ENCODE assay signal across 8 cellular contexts in genomic region chr3:114057011-114057347, GRCh38. TPM values are rescaled to one million over a fixed set of nuclear protein-coding genes. Genes with fewer than 3 reads are reported as not detected.
DNase-seq lines count a peak whose midpoint lies in the region; ATAC-seq and TF ChIP-seq lines count a peak whose summit lies in the region.

No MANE protein-coding gene starts in this region.

- CTCF ChIA-PET in activated CD8-positive, alpha-beta T cell treated with anti-CD3 and anti-CD28 coated beads, Interleukin-2, amount 10 ng/mL, durations not matched to agents 7 days and 5 days (lab: Charles Lee): no interaction called here

- TF ChIP-seq CTCF in thyroid gland (IDR thresholded peaks at IDR 0.05): no peak

- H3K27me3 ChIP-seq in layer of hippocampus (ENCODE audit: control insufficient read depth, insufficient read depth, low read length) (no peaks in the 10 kb centered on the region), thyroid gland (no peaks in the 10 kb centered on the region)

- peak overlapping the region; percentile 69 for H3K27ac ChIP-seq in layer of hippocampus (ENCODE audit: low read depth, low read length)
- peak overlapping the region in 2 of 3 donors; percentile 28 to 79 for H3K27ac ChIP-seq in thyroid gland

- POLR2A ChIA-PET in activated CD8-positive, alpha-beta T cell treated with anti-CD3 and anti-CD28 coated beads, Interleukin-2, amount 10 ng/mL, durations not matched to agents 7 days and 5 days (lab: Charles Lee): no interaction called here

- no peak for TF ChIP-seq POLR2A in thyroid gland (IDR thresholded peaks at IDR 0.05)

- peaks cover 15 to 19% of the 10 kb centered on the region in 2 donors for H3K4me1 ChIP-seq in thyroid gland

- no peaks in the 10 kb centered on the region for H3K9me3 Mint-ChIP-seq in activated CD8-positive, alpha-beta T cell treated with anti-CD3 and anti-CD28 coated beads, Interleukin-2, amount 10 ng/mL, durations not matched to agents 7 days and 5 days (ENCODE audit: insufficient read depth)

- 0% methylated on average over 8 of the region's 8 CpGs for WGBS in thyroid gland, 2 donors

- no peaks in the 10 kb centered on the region for H3K9me3 ChIP-seq in thyroid gland

- peak overlapping the region; percentile 45 to 70 (median 51) for H3K4me3 ChIP-seq in thyroid gland (replicated peaks in 1 of 3)

- peaks cover 21% of the 10 kb centered on the region for H3K36me3 Mint-ChIP-seq in activated CD8-positive, alpha-beta T cell treated with anti-CD3 and anti-CD28 coated beads, Interleukin-2, amount 10 ng/mL, durations not matched to agents 7 days and 5 days (ENCODE audit: low read depth)

- intact Hi-C loops in thyroid gland (cut with DNase I): no loop called here

- no peak for DNase-seq in activated CD8-positive, alpha-beta T cell treated with anti-CD3 and anti-CD28 coated beads, Interleukin-2, amount 10 ng/mL, durations not matched to agents 7 days and 5 days
- DNase-seq in thyroid gland: no peak
- DNase-seq in DMS153 (lab: John Stamatoyannopoulos, UW): no peak
- no peak for DNase-seq in C1 segment of cervical spinal cord (lab: John Stamatoyannopoulos, UW)

- H3K4me1 Mint-ChIP-seq in activated CD8-positive, alpha-beta T cell treated with anti-CD3 and anti-CD28 coated beads, Interleukin-2, amount 10 ng/mL, durations not matched to agents 7 days and 5 days (ENCODE audit: low read depth): peaks cover 36% of the 10 kb centered on the region

- H3K4me3 Mint-ChIP-seq in activated CD8-positive, alpha-beta T cell treated with anti-CD3 and anti-CD28 coated beads, Interleukin-2, amount 10 ng/mL, durations not matched to agents 7 days and 5 days: peak overlapping the region; percentile 91

- H3K27me3 Mint-ChIP-seq in activated CD8-positive, alpha-beta T cell treated with anti-CD3 and anti-CD28 coated beads, Interleukin-2, amount 10 ng/mL, durations not matched to agents 7 days and 5 days (ENCODE audit: low read depth): no peaks in the 10 kb centered on the region

- no peaks in the 10 kb centered on the region for H3K36me3 ChIP-seq in thyroid gland

- peak overlapping the region; percentile 92 for H3K27ac Mint-ChIP-seq in activated CD8-positive, alpha-beta T cell treated with anti-CD3 and anti-CD28 coated beads, Interleukin-2, amount 10 ng/mL, durations not matched to agents 7 days and 5 days

- peak; percentile 0 for ATAC-seq in GM19025 (IDR thresholded peaks at IDR 0.05; ENCODE audit: low read depth, unreplicated experiment)
- ATAC-seq in HG03025 (IDR thresholded peaks at IDR 0.05; ENCODE audit: low FRiP score, unreplicated experiment): peak; percentile 15
- peak; percentile 20 for ATAC-seq in activated CD8-positive, alpha-beta T cell treated with anti-CD3 and anti-CD28 coated beads, Interleukin-2, amount 10 ng/mL, durations not matched to agents 7 days and 5 days
- no peak for ATAC-seq in GM18858 (IDR thresholded peaks at IDR 0.05; ENCODE audit: unreplicated experiment)

RNA-seq across cellular contexts. Expression of gene QTRT2, which starts 0.4 kb away (rescaled TPM):
- 10 to 100 TPM; 32.1 to 35.0 TPM for total RNA-seq in activated CD8-positive, alpha-beta T cell treated with anti-CD3 and anti-CD28 coated beads, Interleukin-2, amount 10 ng/mL, durations not matched to agents 7 days and 5 days
- 10 to 100 TPM; 18.5 to 33.3 (median 21.6) TPM for total RNA-seq in thyroid gland

RNA-seq across cellular contexts. Expression of gene CCDC191, which starts 0.7 kb away (rescaled TPM):
- total RNA-seq in activated CD8-positive, alpha-beta T cell treated with anti-CD3 and anti-CD28 coated beads, Interleukin-2, amount 10 ng/mL, durations not matched to agents 7 days and 5 days: 1 to 10 TPM; 2.4 to 3.0 TPM
- total RNA-seq in thyroid gland: 10 to 100 TPM; 10.5 to 17.3 (median 12.9) TPM
